In the genomic region with DNA sequence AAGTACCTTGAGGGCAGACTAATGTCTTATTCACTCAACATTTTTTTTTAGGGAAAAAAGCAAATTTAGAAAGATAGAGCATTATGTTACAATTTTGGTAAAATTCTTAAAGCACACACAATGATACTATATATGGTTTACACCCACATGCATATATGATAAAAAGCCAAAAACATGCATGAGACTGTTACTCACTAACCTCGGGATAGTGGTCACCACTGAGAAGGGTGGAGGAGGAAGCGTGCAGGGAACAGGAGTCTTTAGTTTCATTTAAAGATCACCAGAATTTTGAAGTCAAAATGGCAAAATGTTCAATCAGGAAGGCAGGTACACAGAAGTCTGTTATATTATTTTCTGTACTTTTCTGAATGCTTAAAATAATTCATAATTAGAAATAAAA, we compare ENCODE assay signal across 19 cellular contexts. TPM values are rescaled to one million over a fixed set of nuclear protein-coding genes. Genes with fewer than 3 reads are reported as not detected.
DNase-seq lines count a peak whose midpoint lies in the region; ATAC-seq and TF ChIP-seq lines count a peak whose summit lies in the region.
"Had no signal": no experiment of that assay in that cellular context is flagged by ENCODE, and none has a peak within 500 bp of the region (broad histone marks: within the 10 kb centered on the region; RNA-seq: fewer than 3 reads in every experiment).

No MANE protein-coding gene starts in this region.

- in situ Hi-C loops in KBM-7 (cut with MboI; ENCODE audit: low pct_unique_long_range_greater_than_20kb, low sequenced_read_pairs): no loop called here

- H3K4me1 ChIP-seq in cardiac muscle cell (ENCODE audit: low read depth) (peaks cover 23% of the 10 kb centered on the region), left ventricle myocardium inferior (peaks cover 63% of the 10 kb centered on the region), foreskin keratinocyte (peaks cover 4% of the 10 kb centered on the region)
- H3K4me1 ChIP-seq in naive thymus-derived CD4-positive, alpha-beta T cell (ENCODE audit: control insufficient read depth in 2 of 2, insufficient read depth in 2 of 2, low read length in 2 of 2): no peaks in the 10 kb centered on the region

- peak overlapping the region; percentile 45 for H3K27ac ChIP-seq in cardiac muscle cell
- H3K27ac ChIP-seq in left ventricle myocardium inferior (replicated peaks): no peak overlapping the region
- H3K27ac ChIP-seq in foreskin keratinocyte: no peak overlapping the region
- no peak overlapping the region for H3K27ac ChIP-seq in naive thymus-derived CD4-positive, alpha-beta T cell (ENCODE audit: low read depth, low read length)
- H3K27ac ChIP-seq: C4-2B, RWPE1 had no signal

- no peaks in the 10 kb centered on the region for H3K27me3 ChIP-seq in cardiac muscle cell
- no peaks in the 10 kb centered on the region for H3K27me3 ChIP-seq in left ventricle myocardium inferior (ENCODE audit: low read depth)
- no peaks in the 10 kb centered on the region for H3K27me3 ChIP-seq in foreskin keratinocyte
- H3K27me3 ChIP-seq in naive thymus-derived CD4-positive, alpha-beta T cell (ENCODE audit: control insufficient read depth in 2 of 2, insufficient read depth in 2 of 2, low read length in 2 of 2): no peaks in the 10 kb centered on the region

- intact Hi-C loops in left ventricle myocardium inferior (cut with micrococcal nuclease): loop anchor here (10.0 kb wide), 1 partner anchor 46 kb away; no protein-coding TSS in a partner anchor
- intact Hi-C loops in naive thymus-derived CD4-positive, alpha-beta T cell (cut with micrococcal nuclease): loop anchor here in 1 of 2 donors (10.0 kb wide), 1 partner anchor 1496 kb away; no protein-coding TSS in a partner anchor

- H3K9me3 ChIP-seq in cardiac muscle cell (ENCODE audit: low read depth) (no peaks in the 10 kb centered on the region), left ventricle myocardium inferior (replicated peaks) (no peaks in the 10 kb centered on the region)
- H3K9me3 ChIP-seq in naive thymus-derived CD4-positive, alpha-beta T cell (ENCODE audit: control insufficient read depth in 2 of 3, low read length in 3 of 3): no peaks in the 10 kb centered on the region

- no peaks in the 10 kb centered on the region for H3K36me3 ChIP-seq in cardiac muscle cell
- no peaks in the 10 kb centered on the region for H3K36me3 ChIP-seq in left ventricle myocardium inferior
- H3K36me3 ChIP-seq in naive thymus-derived CD4-positive, alpha-beta T cell (ENCODE audit: control insufficient read depth in 2 of 3, insufficient read depth in 3 of 3, low read length in 3 of 3): no peaks in the 10 kb centered on the region

- POLR2A ChIA-PET in activated CD4-positive, alpha-beta memory T cell treated with anti-CD3 and anti-CD28 coated beads, Interleukin-2, amount 10 ng/mL, durations not matched to agents 7 days and 5 days (lab: Charles Lee): interaction anchor here (2.5 kb wide), 1 partner anchor 9 kb away, joined by 7 read pairs; a partner anchor contains a TSS
- POLR2A ChIA-PET in naive thymus-derived CD4-positive, alpha-beta T cell (lab: Charles Lee): interaction anchor here (0.7 to 1.2 kb wide), 2 partner anchors 9 to 22 kb away, joined by 4 read pairs; a partner anchor contains a TSS

- H3K9me3 Mint-ChIP-seq in activated CD4-positive, alpha-beta memory T cell treated with anti-CD3 and anti-CD28 coated beads, Interleukin-2, amount 10 ng/mL, durations not matched to agents 7 days and 5 days: no peaks in the 10 kb centered on the region
- no peaks in the 10 kb centered on the region for H3K9me3 Mint-ChIP-seq in naive thymus-derived CD4-positive, alpha-beta T cell
- H3K9me3 Mint-ChIP-seq: HFFc6 had no signal

- H3K4me3 ChIP-seq in cardiac muscle cell (no peak overlapping the region), left ventricle myocardium inferior (no peak overlapping the region)
- no peak overlapping the region for H3K4me3 ChIP-seq in naive thymus-derived CD4-positive, alpha-beta T cell (ENCODE audit: low read length)

- TF ChIP-seq CTCF in cardiac muscle cell (IDR thresholded peaks at IDR 0.05; ENCODE audit: low read depth, low read length): no peak
- no peak for TF ChIP-seq CTCF in left ventricle myocardium inferior (IDR thresholded peaks at IDR 0.05; ENCODE audit: borderline replicate concordance)
- no peak for TF ChIP-seq CTCF in foreskin keratinocyte (conservative IDR thresholded peaks at IDR 0.05)

- no peak overlapping the region for H3K27ac Mint-ChIP-seq in activated CD4-positive, alpha-beta memory T cell treated with anti-CD3 and anti-CD28 coated beads, Interleukin-2, amount 10 ng/mL, durations not matched to agents 7 days and 5 days
- no peak overlapping the region for H3K27ac Mint-ChIP-seq in naive thymus-derived CD4-positive, alpha-beta T cell
- H3K27ac Mint-ChIP-seq: HFFc6 had no signal

- CTCF ChIA-PET in activated CD4-positive, alpha-beta memory T cell treated with anti-CD3 and anti-CD28 coated beads, Interleukin-2, amount 10 ng/mL, durations not matched to agents 7 days and 5 days (lab: Charles Lee): interaction anchor here (2.1 kb wide), 1 partner anchor 9 kb away, joined by 6 read pairs; a partner anchor contains a TSS
- CTCF ChIA-PET in naive thymus-derived CD4-positive, alpha-beta T cell (lab: Charles Lee): interaction anchor here (0.7 kb wide), 1 partner anchor 26 kb away, joined by 3 read pairs; no protein-coding TSS in a partner anchor

- DNase-seq in cardiac muscle cell (ENCODE audit: low read depth in 1 of 2, low spot score in 1 of 2) (peak in 1 of 2 donors; percentile 11), left ventricle myocardium inferior (no peak), MV-4-11 (lab: John Stamatoyannopoulos, UW) (peak; percentile 61), foreskin keratinocyte (no peak), KBM-7 (no peak), SW480 (ENCODE audit: low spot score) (no peak)
- DNase-seq in activated CD4-positive, alpha-beta memory T cell treated with anti-CD3 and anti-CD28 coated beads, Interleukin-2, amount 10 ng/mL, durations not matched to agents 7 days and 5 days: no peak
- DNase-seq in naive thymus-derived CD4-positive, alpha-beta T cell: no peak
- DNase-seq: COR-L47, DMS153, HFFc6, NCI-H1436 treated with DMSO at 0.1 percent for 48 hours, NCI-H2081 treated with DMSO at 0.1 percent for 48 hours, NCI-H510A, NCI-H774, PC-3 had no signal

- no peaks in the 10 kb centered on the region for H3K27me3 Mint-ChIP-seq in activated CD4-positive, alpha-beta memory T cell treated with anti-CD3 and anti-CD28 coated beads, Interleukin-2, amount 10 ng/mL, durations not matched to agents 7 days and 5 days
- no peaks in the 10 kb centered on the region for H3K27me3 Mint-ChIP-seq in naive thymus-derived CD4-positive, alpha-beta T cell

- H3K4me1 Mint-ChIP-seq in activated CD4-positive, alpha-beta memory T cell treated with anti-CD3 and anti-CD28 coated beads, Interleukin-2, amount 10 ng/mL, durations not matched to agents 7 days and 5 days: peaks cover 21% of the 10 kb centered on the region
- peaks cover 22 to 67% (median 46%) of the 10 kb centered on the region in 7 donors for H3K4me1 Mint-ChIP-seq in naive thymus-derived CD4-positive, alpha-beta T cell

- no peak overlapping the region for H3K4me3 Mint-ChIP-seq in activated CD4-positive, alpha-beta memory T cell treated with anti-CD3 and anti-CD28 coated beads, Interleukin-2, amount 10 ng/mL, durations not matched to agents 7 days and 5 days
- no peak overlapping the region for H3K4me3 Mint-ChIP-seq in naive thymus-derived CD4-positive, alpha-beta T cell
- H3K4me3 Mint-ChIP-seq: HFFc6 had no signal

- H3K36me3 Mint-ChIP-seq in activated CD4-positive, alpha-beta memory T cell treated with anti-CD3 and anti-CD28 coated beads, Interleukin-2, amount 10 ng/mL, durations not matched to agents 7 days and 5 days (ENCODE audit: low read depth): peaks cover 5% of the 10 kb centered on the region
- peaks cover 0 to 8% (median 4%) of the 10 kb centered on the region in 5 donors for H3K36me3 Mint-ChIP-seq in naive thymus-derived CD4-positive, alpha-beta T cell

- ATAC-seq in foreskin keratinocyte: peak; percentile 46
- ATAC-seq in naive thymus-derived CD4-positive, alpha-beta T cell: no peak
- ATAC-seq: HepG2, PC-3 had no signal

RNA-seq across cellular contexts. Expression of a gene that starts 9.2 kb away (rescaled TPM):
- 27.4 and 31.6 TPM in 2 replicates for total RNA-seq in cardiac muscle cell
- polyA plus RNA-seq in cardiac muscle cell: 21.8 and 23.2 TPM in 2 replicates
- total RNA-seq in left ventricle myocardium inferior: 18.2 TPM
- total RNA-seq in foreskin keratinocyte: 15.2 and 15.9 TPM in 2 replicates
- 4.8 and 5.2 TPM in 2 replicates for polyA plus RNA-seq in foreskin keratinocyte
- 10 to 100 TPM; 13.5 to 13.8 TPM for total RNA-seq in activated CD4-positive, alpha-beta memory T cell treated with anti-CD3 and anti-CD28 coated beads, Interleukin-2, amount 10 ng/mL, durations not matched to agents 7 days and 5 days
- 10 to 100 TPM in 4 of 5 experiments, 1 to 10 TPM in 1; 9.6 to 15.6 (median 13.6) TPM for total RNA-seq in naive thymus-derived CD4-positive, alpha-beta T cell
- 10 to 100 TPM; 13.3 to 17.1 TPM for polyA plus RNA-seq in naive thymus-derived CD4-positive, alpha-beta T cell
